Comparison of ENCODE assay signal across 18 cellular contexts in the genomic region with DNA sequence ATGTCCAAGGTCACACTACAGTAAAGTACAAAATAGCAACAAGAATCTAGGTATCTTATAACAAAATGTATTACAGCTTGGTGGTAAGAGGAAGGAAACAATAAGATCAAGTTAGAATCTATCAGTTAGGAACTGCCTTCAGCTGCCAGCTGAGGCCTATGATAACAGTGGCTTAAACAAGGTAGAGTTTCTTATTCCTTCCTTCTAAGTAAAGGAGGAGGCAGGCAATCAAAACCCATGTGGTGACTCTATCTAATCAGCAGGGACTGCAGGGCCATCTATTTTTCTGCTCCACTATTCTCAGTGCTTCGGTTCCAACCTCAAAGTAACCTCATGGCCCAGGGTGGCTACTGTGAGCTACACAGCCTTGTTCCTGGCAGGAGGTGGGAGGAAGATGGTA. TPM values are rescaled to one million over a fixed set of nuclear protein-coding genes. Genes with fewer than 3 reads are reported as not detected.
DNase-seq lines count a peak whose midpoint lies in the region; ATAC-seq, FAIRE-seq and TF ChIP-seq lines count a peak whose summit lies in the region.
"Had no signal": no experiment of that assay in that cellular context is flagged by ENCODE, and none has a peak within 500 bp of the region (broad histone marks: within the 10 kb centered on the region; RNA-seq: fewer than 3 reads in every experiment).

No MANE protein-coding gene starts in this region.

- H3K27ac ChIP-seq in HepG2 (ENCODE audit: extremely low read length, insufficient read depth, low read length) (peak overlapping the region; percentile 18), smooth muscle cell (ENCODE audit: low read depth) (peak overlapping the region; percentile 52), adrenal gland (peak overlapping the region in 1 of 5 donors; percentile 21)
- H3K27ac ChIP-seq: BLaER1 had no signal

- H3K9me3 Mint-ChIP-seq in chondrocyte (ENCODE audit: low read depth): no peaks in the 10 kb centered on the region
- no peaks in the 10 kb centered on the region for H3K9me3 Mint-ChIP-seq in mesothelial cell of epicardium
- H3K9me3 Mint-ChIP-seq: activated naive CD8-positive, alpha-beta T cell treated with anti-CD3 and anti-CD28 coated beads, Interleukin-2, amount 10 ng/mL, durations not matched to agents 7 days and 5 days had no signal

- TF ChIP-seq CTCF in chondrocyte (IDR thresholded peaks at IDR 0.05) (no peak), HepG2 (CRISPR knock-in tag; IDR thresholded peaks at IDR 0.05) (no peak), smooth muscle cell (IDR thresholded peaks at IDR 0.05; ENCODE audit: borderline replicate concordance, insufficient read depth, poor library complexity, severe bottlenecking) (no peak), mesothelial cell of epicardium (IDR thresholded peaks at IDR 0.05; ENCODE audit: unreplicated experiment) (no peak), adrenal gland (IDR thresholded peaks at IDR 0.05) (no peak)

- no TSS peak for BruUV-seq in HepG2 (replicated peaks; lab: Mats Ljungman, UMichigan)

- H2AFZ ChIP-seq in HepG2 (ENCODE audit: low read length) (no peak overlapping the region), smooth muscle cell (ENCODE audit: low read depth) (no peak overlapping the region)

- peak; percentile 21; the same call in 2 of the 3 replicates for ATAC-seq in HepG2

- H3K9ac ChIP-seq in HepG2 (ENCODE audit: insufficient read depth, low read depth, low read length) (no peak overlapping the region), smooth muscle cell (ENCODE audit: low read depth) (no peak overlapping the region)
- H3K9ac ChIP-seq: BLaER1 had no signal

- H3K27me3 Mint-ChIP-seq in chondrocyte (ENCODE audit: low read depth) (no peaks in the 10 kb centered on the region), mesothelial cell of epicardium (ENCODE audit: low read depth) (no peaks in the 10 kb centered on the region)
- H3K27me3 Mint-ChIP-seq: activated naive CD8-positive, alpha-beta T cell treated with anti-CD3 and anti-CD28 coated beads, Interleukin-2, amount 10 ng/mL, durations not matched to agents 7 days and 5 days had no signal

- H3F3A ChIP-seq in smooth muscle cell (ENCODE audit: low read depth): no peaks in the 10 kb centered on the region

- no peak for FAIRE-seq in HepG2 (lab: Jason Lieb, UNC)

- H3K4me2 ChIP-seq in HepG2 (ENCODE audit: low read depth, low read length): peak overlapping the region; percentile 34; the same call in 1 of the 2 replicates
- no peak overlapping the region for H3K4me2 ChIP-seq in smooth muscle cell
- H3K4me2 ChIP-seq: BLaER1 had no signal

- H3K79me2 ChIP-seq in HepG2 (ENCODE audit: insufficient read depth, low read length) (peaks cover 98% of the 10 kb centered on the region), smooth muscle cell (ENCODE audit: low read depth) (peaks cover 18% of the 10 kb centered on the region)

- H3K4me1 ChIP-seq in HepG2 (ENCODE audit: insufficient read depth, low read length) (peaks cover 63% of the 10 kb centered on the region), smooth muscle cell (ENCODE audit: low read depth) (peaks cover 7% of the 10 kb centered on the region), adrenal gland (replicated peaks in 1 of 2) (peaks cover 4 to 26% of the 10 kb centered on the region in 2 donors)
- H3K4me1 ChIP-seq: BLaER1 had no signal

- peaks cover 1% of the 10 kb centered on the region for H3K36me3 Mint-ChIP-seq in chondrocyte (ENCODE audit: low read depth)
- no peaks in the 10 kb centered on the region for H3K36me3 Mint-ChIP-seq in mesothelial cell of epicardium
- H3K36me3 Mint-ChIP-seq: activated naive CD8-positive, alpha-beta T cell treated with anti-CD3 and anti-CD28 coated beads, Interleukin-2, amount 10 ng/mL, durations not matched to agents 7 days and 5 days had no signal

- in situ Hi-C loops in HepG2 (cut with HindIII; ENCODE audit: extremely low pct_ligation_motif_present, low pct_unique_long_range_greater_than_20kb): no loop called here

- TF ChIP-seq POLR2A in HepG2 (IDR thresholded peaks at IDR 0.05; ENCODE audit: insufficient read depth in 1 of 2, low read depth in 2 of 2, low read length in 2 of 2): no peak
- TF ChIP-seq POLR2A in adrenal gland (IDR thresholded peaks at IDR 0.05): no peak

- DNase-seq in OCI-M1 (lab: John Stamatoyannopoulos, UW) (peak; percentile 68), chondrocyte (ENCODE audit: low spot score) (no peak), HepG2 (ENCODE audit: low spot score) (no peak), smooth muscle cell (lab: John Stamatoyannopoulos, UW; ENCODE audit: unreplicated experiment) (no peak), mesothelial cell of epicardium (ENCODE audit: low spot score in 2 of 2, unreplicated experiment in 2 of 2) (no peak), adrenal gland (no peak), T1000 (lab: John Stamatoyannopoulos, UW) (no peak)
- no peak for DNase-seq in stimulated activated CD4-positive, alpha-beta T cell treated with anti-CD3 and anti-CD28 coated beads, Interleukin-1b, Interleukin-23, amount 100 ng/mL, for 48 hours
- DNase-seq: activated CD4-positive, CD25-positive, alpha-beta regulatory T cell treated with anti-CD3 and anti-CD28 coated beads, Interleukin-2, amount 50 U/mL, for 72 hours; activated CD8-positive, alpha-beta memory T cell treated with anti-CD3 and anti-CD28 coated beads, Interleukin-2, amount 50 U/mL, for 48 hours; activated naive CD8-positive, alpha-beta T cell treated with anti-CD3 and anti-CD28 coated beads, Interleukin-2, amount 10 ng/mL, durations not matched to agents 7 days and 5 days; MV-4-11; nucleus accumbens; stimulated activated CD4-positive, alpha-beta T cell treated with anti-CD3 and anti-CD28 coated beads, Interleukin-12 subunit alpha, Interleukin-12 subunit beta, amount 100 ng/mL, for 4 hours had no signal

- H3K4me3 Mint-ChIP-seq in chondrocyte (ENCODE audit: unreplicated experiment) (no peak overlapping the region), mesothelial cell of epicardium (no peak overlapping the region)
- H3K4me3 Mint-ChIP-seq: activated naive CD8-positive, alpha-beta T cell treated with anti-CD3 and anti-CD28 coated beads, Interleukin-2, amount 10 ng/mL, durations not matched to agents 7 days and 5 days had no signal

- intact Hi-C loops in HepG2 (cut with micrococcal nuclease; ENCODE audit: unreplicated experiment): no loop called here
- intact Hi-C loops in adrenal gland (cut with DNase I): no loop called here

- H3K4me3 ChIP-seq in HepG2 (replicated peaks in 1 of 3; ENCODE audit: insufficient read depth in 1 of 3, low read depth in 2 of 3, low read length in 3 of 3) (no peak overlapping the region), smooth muscle cell (no peak overlapping the region), adrenal gland (no peak overlapping the region)
- H3K4me3 ChIP-seq: BLaER1 had no signal

- H3K9me3 ChIP-seq in HepG2 (ENCODE audit: low read length): no peaks in the 10 kb centered on the region
- H3K9me3 ChIP-seq in smooth muscle cell (replicated peaks; ENCODE audit: low read depth): no peaks in the 10 kb centered on the region
- H3K9me3 ChIP-seq in adrenal gland (replicated peaks in 1 of 3): no peaks in the 10 kb centered on the region
- H3K9me3 ChIP-seq: BLaER1 had no signal

- H3K4me1 Mint-ChIP-seq in chondrocyte (ENCODE audit: low read depth) (peaks cover 48% of the 10 kb centered on the region), mesothelial cell of epicardium (peaks cover 7% of the 10 kb centered on the region)
- H3K4me1 Mint-ChIP-seq: activated naive CD8-positive, alpha-beta T cell treated with anti-CD3 and anti-CD28 coated beads, Interleukin-2, amount 10 ng/mL, durations not matched to agents 7 days and 5 days had no signal

- no peak for TF ChIP-seq EP300 in HepG2 (IDR thresholded peaks at IDR 0.05; ENCODE audit: low read depth in 2 of 2, low read length in 2 of 2)
- no peak for TF ChIP-seq EP300 in HepG2 (CRISPR knock-in tag; IDR thresholded peaks at IDR 0.05; ENCODE audit: borderline replicate concordance)

- WGBS in HepG2 (ENCODE audit: low lambda C conversion rate): 100% methylated on average over 1 of the region's 1 CpG
- WGBS in smooth muscle cell (ENCODE audit: low lambda C conversion rate): 92% methylated on average over 1 of the region's 1 CpG
- WGBS in adrenal gland, 4 donors: 81 to 94% (median 88%) methylated on average over 1 of the region's 1 CpG

- POLR2A ChIA-PET in HepG2 (lab: Yijun Ruan, JAX): interaction anchor here (3.6 kb wide), 1 partner anchor 10 kb away, joined by 47 read pairs; a partner anchor contains a TSS

- H3K27ac Mint-ChIP-seq in chondrocyte (ENCODE audit: unreplicated experiment) (peak overlapping the region; percentile 47), mesothelial cell of epicardium (no peak overlapping the region)
- H3K27ac Mint-ChIP-seq: activated naive CD8-positive, alpha-beta T cell treated with anti-CD3 and anti-CD28 coated beads, Interleukin-2, amount 10 ng/mL, durations not matched to agents 7 days and 5 days had no signal

- TF ChIP-seq RAD21 in HepG2 (CRISPR knock-in tag; IDR thresholded peaks at IDR 0.05): no peak

- peaks cover 7 to 43% of the 10 kb centered on the region in 2 experiments; a peak in 4 of 5 replicates for H3K36me3 ChIP-seq in HepG2 (replicated peaks in 1 of 2; ENCODE audit: control insufficient read depth in 1 of 2, insufficient read depth in 2 of 2, low read length in 2 of 2)
- no peaks in the 10 kb centered on the region for H3K36me3 ChIP-seq in smooth muscle cell (ENCODE audit: low read depth)
- no peaks in the 10 kb centered on the region for H3K36me3 ChIP-seq in adrenal gland (replicated peaks in 1 of 2)
- H3K36me3 ChIP-seq: BLaER1 had no signal

- CTCF ChIA-PET in HepG2 (lab: Yijun Ruan, JAX; ENCODE audit: low intra/inter-chr PET ratio, low total read pairs): no interaction called here

- H4K20me1 ChIP-seq in HepG2 (ENCODE audit: insufficient read depth, low read length): peaks cover 72% of the 10 kb centered on the region
- H4K20me1 ChIP-seq in smooth muscle cell (ENCODE audit: low read depth): no peaks in the 10 kb centered on the region
- H4K20me1 ChIP-seq: BLaER1 had no signal

- H3K27me3 ChIP-seq in HepG2 (ENCODE audit: control insufficient read depth in 1 of 2, insufficient read depth in 2 of 2, low read length in 2 of 2): no peaks in the 10 kb centered on the region; a peak in 1 of 5 replicates
- H3K27me3 ChIP-seq in smooth muscle cell (ENCODE audit: low read depth): no peaks in the 10 kb centered on the region
- no peaks in the 10 kb centered on the region for H3K27me3 ChIP-seq in adrenal gland
- H3K27me3 ChIP-seq: BLaER1 had no signal

RNA-seq across cellular contexts. Expression of a gene that starts 10.9 kb away (rescaled TPM):
- total RNA-seq in chondrocyte (31.2 to 57.5 TPM (median 32.0 TPM) in 3 replicates), HepG2 (2016; rRNA removed; fragmentation: Illumina TruSeq; extraction: Trizol) (31.2 and 34.4 TPM in 2 replicates), smooth muscle cell (18.9 and 20.3 TPM in 2 replicates), mesothelial cell of epicardium (34.7 to 41.2 TPM (median 39.3 TPM) in 3 replicates), adrenal gland (100 to 1,000 TPM in 1 of 8 donors, 10 to 100 TPM in 7; 21.4 to 117 (median 48.5) TPM)
- 10.0 and 11.1 TPM in 2 replicates for total RNA-seq in HepG2 (2016; cell fraction: cytosol; rRNA removed; fragmentation: Illumina TruSeq; extraction: Trizol; ENCODE audit: low read depth)
- 29.9 and 30.5 TPM in 2 replicates for total RNA-seq in HepG2 (2016; cell fraction: insoluble cytoplasmic fraction; rRNA removed; fragmentation: Illumina TruSeq; extraction: Trizol)
- total RNA-seq in HepG2 (2016; cell fraction: membrane; rRNA removed; fragmentation: Illumina TruSeq; extraction: Trizol): 23.5 and 24.8 TPM in 2 replicates
- total RNA-seq in HepG2 (2016; cell fraction: nucleus; rRNA removed; fragmentation: Illumina TruSeq; extraction: Trizol): 35.1 and 41.5 TPM in 2 replicates
- polyA plus RNA-seq in HepG2 (2011; rRNA removed) (36.4 and 38.0 TPM in 2 replicates), smooth muscle cell (7.9 and 10.9 TPM in 2 replicates), adrenal gland (10 to 100 TPM; 22.3 to 32.7 (median 23.6) TPM)
- polyA plus RNA-seq in HepG2 (2011; cell fraction: cytosol; rRNA removed): 16.2 and 23.4 TPM in 2 replicates
- polyA plus RNA-seq in HepG2 (2011; cell fraction: nucleus; rRNA removed): 45.0 and 62.0 TPM in 2 replicates
- polyA plus RNA-seq in HepG2 (2012): 51.3 and 74.6 TPM in 2 replicates
- 2.9 and 3.0 TPM in 2 replicates for polyA plus RNA-seq in HepG2 (2016; cell fraction: cytosol; fragmentation: Illumina TruSeq; extraction: Trizol; ENCODE audit: low read depth)
- polyA plus RNA-seq in HepG2 (2016; cell fraction: insoluble cytoplasmic fraction; fragmentation: Illumina TruSeq; extraction: Trizol; ENCODE audit: low read depth): 35.7 and 40.1 TPM in 2 replicates
- 11.6 and 12.8 TPM in 2 replicates for polyA plus RNA-seq in HepG2 (2016; cell fraction: membrane; fragmentation: Illumina TruSeq; extraction: Trizol; ENCODE audit: low read depth)
- polyA plus RNA-seq in HepG2 (2016; cell fraction: nucleus; fragmentation: Illumina TruSeq; extraction: Trizol; ENCODE audit: insufficient read depth, low read depth): 49.0 and 51.0 TPM in 2 replicates
- 14.5 and 52.0 TPM in 2 replicates for polyA minus RNA-seq in HepG2 (2011; rRNA and poly(A)+ RNA removed; ENCODE audit: low replicate concordance)
- polyA minus RNA-seq in HepG2 (2011; cell fraction: cytosol; rRNA and poly(A)+ RNA removed): 39.4 and 42.6 TPM in 2 replicates
- 112 and 125 TPM in 2 replicates for polyA minus RNA-seq in HepG2 (2011; cell fraction: nucleus; rRNA and poly(A)+ RNA removed)
- total RNA-seq: activated naive CD8-positive, alpha-beta T cell treated with anti-CD3 and anti-CD28 coated beads, Interleukin-2, amount 10 ng/mL, durations not matched to agents 7 days and 5 days had no signal

RNA-seq across cellular contexts. Expression of a gene that starts 37.5 kb away (rescaled TPM):
- total RNA-seq in chondrocyte: not detected in 3 replicates
- not detected in 2 replicates for total RNA-seq in HepG2 (2016; rRNA removed; fragmentation: Illumina TruSeq; extraction: Trizol)
- not detected in 2 replicates for total RNA-seq in HepG2 (2016; cell fraction: cytosol; rRNA removed; fragmentation: Illumina TruSeq; extraction: Trizol; ENCODE audit: low read depth)
- total RNA-seq in HepG2 (2016; cell fraction: insoluble cytoplasmic fraction; rRNA removed; fragmentation: Illumina TruSeq; extraction: Trizol): not detected in 2 replicates
- total RNA-seq in HepG2 (2016; cell fraction: membrane; rRNA removed; fragmentation: Illumina TruSeq; extraction: Trizol): not detected in 2 replicates
- not detected in 2 replicates for total RNA-seq in HepG2 (2016; cell fraction: nucleus; rRNA removed; fragmentation: Illumina TruSeq; extraction: Trizol)
- not detected in 2 replicates for polyA plus RNA-seq in HepG2 (2011; rRNA removed)
- polyA plus RNA-seq in HepG2 (2011; cell fraction: cytosol; rRNA removed): not detected in 2 replicates
- polyA plus RNA-seq in HepG2 (2011; cell fraction: nucleus; rRNA removed): not detected in 2 replicates
- polyA plus RNA-seq in HepG2 (2012): 0.34 TPM in 1 of 2 replicates, not detected in the other
- not detected in 2 replicates for polyA plus RNA-seq in HepG2 (2016; cell fraction: cytosol; fragmentation: Illumina TruSeq; extraction: Trizol; ENCODE audit: low read depth)
- polyA plus RNA-seq in HepG2 (2016; cell fraction: insoluble cytoplasmic fraction; fragmentation: Illumina TruSeq; extraction: Trizol; ENCODE audit: low read depth): not detected in 2 replicates
- polyA plus RNA-seq in HepG2 (2016; cell fraction: membrane; fragmentation: Illumina TruSeq; extraction: Trizol; ENCODE audit: low read depth): not detected in 2 replicates
- not detected in 2 replicates for polyA plus RNA-seq in HepG2 (2016; cell fraction: nucleus; fragmentation: Illumina TruSeq; extraction: Trizol; ENCODE audit: insufficient read depth, low read depth)
- polyA minus RNA-seq in HepG2 (2011; rRNA and poly(A)+ RNA removed; ENCODE audit: low replicate concordance): not detected in 2 replicates
- not detected in 2 replicates for polyA minus RNA-seq in HepG2 (2011; cell fraction: cytosol; rRNA and poly(A)+ RNA removed)
- not detected in 2 replicates for polyA minus RNA-seq in HepG2 (2011; cell fraction: nucleus; rRNA and poly(A)+ RNA removed)
- total RNA-seq in smooth muscle cell: not detected in 2 replicates
- not detected in 2 replicates for polyA plus RNA-seq in smooth muscle cell
- total RNA-seq in mesothelial cell of epicardium: not detected in 3 replicates
- not detected for total RNA-seq in adrenal gland
- not detected for polyA plus RNA-seq in adrenal gland
- total RNA-seq: activated naive CD8-positive, alpha-beta T cell treated with anti-CD3 and anti-CD28 coated beads, Interleukin-2, amount 10 ng/mL, durations not matched to agents 7 days and 5 days; cerebellum; esophagus mucosa; H1 had no signal
- polyA plus RNA-seq: H1 had no signal
